Comparison of ENCODE assay signal across 8 cellular contexts in genomic region chr2:42127425-42128424, GRCh38. TPM values are rescaled to one million over a fixed set of nuclear protein-coding genes. Genes with fewer than 3 reads are reported as not detected.
DNase-seq lines count a peak whose midpoint lies in the region; ATAC-seq, FAIRE-seq and TF ChIP-seq lines count a peak whose summit lies in the region.

No MANE protein-coding gene starts in this region.

- no peak overlapping the region; the same call in 1 of the 2 replicates for H2BK12ac ChIP-seq in H1 (ENCODE audit: low read depth, low read length)

- H2BK120ac ChIP-seq in H1 (replicated peaks; ENCODE audit: low read depth, low read length) = no peak overlapping the region

- H3K79me1 ChIP-seq in H1 (ENCODE audit: low read depth, low read length) = no peaks in the 10 kb centered on the region

- no peak overlapping the region for H3K4me2 ChIP-seq in H1 (ENCODE audit: insufficient read depth in 1 of 2, low read depth in 2 of 2, low read length in 2 of 2)

- H4K8ac ChIP-seq in H1 (ENCODE audit: extremely low read depth, insufficient read depth, low read length) = no peak overlapping the region

- TF ChIP-seq CTCF in H1 (IDR thresholded peaks at IDR 0.05; ENCODE audit: control extremely low read depth in 1 of 3, insufficient read depth in 1 of 3, low read depth in 1 of 3, low read length in 3 of 3) = no peak
- TF ChIP-seq CTCF in heart right ventricle (IDR thresholded peaks at IDR 0.05) = no peak
- TF ChIP-seq CTCF in psoas muscle (IDR thresholded peaks at IDR 0.05) = no peak
- no peak for TF ChIP-seq CTCF in CD14-positive monocyte (IDR thresholded peaks at IDR 0.05)

- H3K4me3 ChIP-seq in CD4-positive, CD25-positive, alpha-beta regulatory T cell (ENCODE audit: low read depth, low read length) = peak overlapping the region; percentile 67
- no peak overlapping the region for H3K4me3 ChIP-seq in H1 (ENCODE audit: extremely low read depth in 1 of 4, insufficient read depth in 2 of 4, low read depth in 3 of 4, low read length in 4 of 4)
- H3K4me3 ChIP-seq in heart right ventricle = no peak overlapping the region
- no peak overlapping the region for H3K4me3 ChIP-seq in psoas muscle

- H3K36me3 ChIP-seq in CD4-positive, CD25-positive, alpha-beta regulatory T cell (ENCODE audit: control insufficient read depth, insufficient read depth, low read length) = no peaks in the 10 kb centered on the region
- H3K36me3 ChIP-seq in H1 (ENCODE audit: control insufficient read depth in 2 of 4, insufficient read depth in 4 of 4, low read length in 3 of 4) = no peaks in the 10 kb centered on the region
- H3K36me3 ChIP-seq in heart right ventricle = no peaks in the 10 kb centered on the region
- H3K36me3 ChIP-seq in psoas muscle (ENCODE audit: insufficient read depth in 1 of 2, low read depth in 1 of 2) = no peaks in the 10 kb centered on the region

- TF ChIP-seq POLR2A in H1 (IDR thresholded peaks at IDR 0.05; ENCODE audit: control extremely low read depth in 1 of 2, low read depth in 2 of 2, low read length in 2 of 2) = no peak

- H3K27me3 Mint-ChIP-seq in CD4-positive, CD25-positive, alpha-beta regulatory T cell = no peaks in the 10 kb centered on the region
- H3K27me3 Mint-ChIP-seq in CD14-positive monocyte (ENCODE audit: low read depth in 3 of 3) = peaks cover 49 to 62% (median 57%) of the 10 kb centered on the region in 3 donors

- no peak overlapping the region for H2AFZ ChIP-seq in H1 (ENCODE audit: low read length)

- POLR2A ChIA-PET in H1 (lab: Charles Lee; ENCODE audit: partially characterized antibody) = no interaction called here

- no peaks in the 10 kb centered on the region for H3K36me3 Mint-ChIP-seq in CD4-positive, CD25-positive, alpha-beta regulatory T cell
- peaks cover 2 to 3% of the 10 kb centered on the region in 2 donors for H3K36me3 Mint-ChIP-seq in CD14-positive monocyte

- H3K23ac ChIP-seq in H1 (ENCODE audit: insufficient read length) = no peak overlapping the region

- CTCF ChIA-PET in H1 (lab: Charles Lee; ENCODE audit: partially characterized antibody) = interaction anchor here (0.5 to 2.0 kb wide), 7 partner anchors 8 to 259 kb away, joined by 3 to 7 read pairs (median 4); no protein-coding TSS in a partner anchor

- H3K9ac ChIP-seq in H1 (replicated peaks in 1 of 4; ENCODE audit: extremely low read depth in 1 of 4, low read depth in 3 of 4, low read length in 3 of 4) = no peak overlapping the region

- TF ChIP-seq RAD21 in H1 (IDR thresholded peaks at IDR 0.05 in 1 of 2, conservative IDR thresholded peaks at IDR 0.05 in 1 of 2; ENCODE audit: low read depth in 2 of 2, low read length in 2 of 2) = no peak

- H3K27ac Mint-ChIP-seq in CD4-positive, CD25-positive, alpha-beta regulatory T cell = peak overlapping the region; percentile 91 to 100 (median 96)
- H3K27ac Mint-ChIP-seq in CD14-positive monocyte = peak overlapping the region in 2 of 7 donors; percentile 17 to 53

- H4K20me1 ChIP-seq in H1 (replicated peaks in 1 of 2; ENCODE audit: control insufficient read depth in 1 of 2, insufficient read depth in 2 of 2, low read length in 2 of 2) = no peaks in the 10 kb centered on the region

- FAIRE-seq in H1 (lab: Jason Lieb, UNC) = no peak

- H3K4me3 Mint-ChIP-seq in CD4-positive, CD25-positive, alpha-beta regulatory T cell = peak overlapping the region; percentile 70 to 87 (median 78)
- H3K4me3 Mint-ChIP-seq in CD14-positive monocyte = peak overlapping the region in 1 of 2 donors; percentile 66

- H3K4ac ChIP-seq in H1 (replicated peaks; ENCODE audit: insufficient read length, low read depth, low read length) = no peak overlapping the region

- no peak for TF ChIP-seq EP300 in H1 (IDR thresholded peaks at IDR 0.05; ENCODE audit: borderline replicate concordance in 1 of 2, low read depth in 2 of 2, low read length in 2 of 2)

- H4K91ac ChIP-seq in H1 (replicated peaks; ENCODE audit: insufficient read length, low read length) = no peak overlapping the region

- DNase-seq in CD4-positive, CD25-positive, alpha-beta regulatory T cell = peak in 2 of 3 donors; percentile 59 to 65
- no peak for DNase-seq in H1 (ENCODE audit: low read depth in 1 of 2, low spot score in 2 of 2)
- no peak for DNase-seq in heart right ventricle
- DNase-seq in psoas muscle = no peak
- DNase-seq in CD14-positive monocyte (ENCODE audit: low spot score) = no peak
- no peak for DNase-seq in DMS114 treated with DMSO at 0.1 percent for 48 hours (lab: John Stamatoyannopoulos, UW; ENCODE audit: unreplicated experiment)

- peak overlapping the region; percentile 85 for H3K27ac ChIP-seq in CD4-positive, CD25-positive, alpha-beta regulatory T cell (ENCODE audit: insufficient read depth, low read length, poor library complexity, severe bottlenecking)
- H3K27ac ChIP-seq in H1 (ENCODE audit: low read depth, low read length) = no peak overlapping the region
- peak overlapping the region in 1 of 10 donors; percentile 61 for H3K27ac ChIP-seq in heart right ventricle
- no peak overlapping the region for H3K27ac ChIP-seq in psoas muscle

- H3K4me1 Mint-ChIP-seq in CD4-positive, CD25-positive, alpha-beta regulatory T cell = peaks cover 39 to 97% (median 80%) of the 10 kb centered on the region in 4 donors
- H3K4me1 Mint-ChIP-seq in CD14-positive monocyte = peaks cover 68% of the 10 kb centered on the region

- peaks cover 0 to 3% (median 0%) of the 10 kb centered on the region in 7 donors for H3K9me3 Mint-ChIP-seq in CD4-positive, CD25-positive, alpha-beta regulatory T cell
- H3K9me3 Mint-ChIP-seq in CD14-positive monocyte = peaks cover 0 to 7% (median 0%) of the 10 kb centered on the region in 7 donors

- H3K23me2 ChIP-seq in H1 (ENCODE audit: low read depth, low read length) = no peaks in the 10 kb centered on the region

- H2AK5ac ChIP-seq in H1 (ENCODE audit: low read depth, low read length) = no peak overlapping the region

- 81% methylated on average over 5 of the region's 5 CpGs; no CpG with 5 or more reads in 1 of the 2 experiments for WGBS in H1 (ENCODE audit: extremely low coverage in 1 of 2, insufficient coverage in 1 of 2, insufficient read length in 1 of 2, insufficient replicate concordance in 2 of 2, low coverage in 1 of 2, low lambda C conversion rate in 2 of 2, missing lambda C conversion rate in 1 of 2), 2 experiments
- 77 to 82% methylated on average over 5 of the region's 5 CpGs for WGBS in heart right ventricle, 2 donors
- 70 to 78% (median 77%) methylated on average over 5 of the region's 5 CpGs for WGBS in psoas muscle, 3 donors

- intact Hi-C loops in heart right ventricle (cut with DNase I) = no loop called here
- intact Hi-C loops in psoas muscle (cut with DNase I) = no loop called here
- intact Hi-C loops in CD14-positive monocyte (cut with micrococcal nuclease) = loop anchor here (5.0 kb wide), 2 partner anchors 35 to 40 kb away; partner anchors contain the start of gene EML4 (in 1 of the 2)

- H3K79me2 ChIP-seq in H1 (ENCODE audit: control insufficient read depth in 1 of 2, insufficient read depth in 2 of 2, low read length in 2 of 2) = no peaks in the 10 kb centered on the region

- H3K4me1 ChIP-seq in CD4-positive, CD25-positive, alpha-beta regulatory T cell (ENCODE audit: control insufficient read depth, insufficient read depth, low read length, poor library complexity, severe bottlenecking) = peaks cover 98% of the 10 kb centered on the region
- H3K4me1 ChIP-seq in H1 (replicated peaks in 1 of 4; ENCODE audit: control insufficient read depth in 3 of 4, insufficient read depth in 4 of 4, low read length in 3 of 4) = peaks cover 0 to 5% (median 2%) of the 10 kb centered on the region in 4 experiments; a peak in 5 of 7 replicates
- peaks cover 5 to 85% (median 26%) of the 10 kb centered on the region in 9 donors for H3K4me1 ChIP-seq in heart right ventricle
- peaks cover 10% of the 10 kb centered on the region for H3K4me1 ChIP-seq in psoas muscle

- no peak overlapping the region for H3K18ac ChIP-seq in H1 (ENCODE audit: extremely low read depth, low read length)

- no peaks in the 10 kb centered on the region for H3K9me3 ChIP-seq in CD4-positive, CD25-positive, alpha-beta regulatory T cell (ENCODE audit: control insufficient read depth in 2 of 2, low read length in 2 of 2)
- no peaks in the 10 kb centered on the region for H3K9me3 ChIP-seq in H1 (ENCODE audit: insufficient read depth in 2 of 2, low read depth in 1 of 2, low read length in 1 of 2)
- H3K9me3 ChIP-seq in heart right ventricle = no peaks in the 10 kb centered on the region
- H3K9me3 ChIP-seq in psoas muscle = no peaks in the 10 kb centered on the region

- H3K56ac ChIP-seq in H1 (replicated peaks; ENCODE audit: insufficient read length, low read depth, low read length) = no peak overlapping the region

- H2BK15ac ChIP-seq in H1 (ENCODE audit: low read length) = peak overlapping the region; percentile 95; the same call in 1 of the 2 replicates

- no peak overlapping the region for H4K5ac ChIP-seq in H1 (ENCODE audit: insufficient read length, low read depth, low read length)

- no peak overlapping the region for H2BK20ac ChIP-seq in H1 (ENCODE audit: low read length)

- ATAC-seq in CD4-positive, CD25-positive, alpha-beta regulatory T cell (ENCODE audit: low read depth in 2 of 2) = peak; percentile 31 to 35
- ATAC-seq in GM19452 (IDR thresholded peaks at IDR 0.05; ENCODE audit: unreplicated experiment) (peak; percentile 68), HG03439 (IDR thresholded peaks at IDR 0.05; ENCODE audit: unreplicated experiment) (peak; percentile 57), heart right ventricle (no peak), psoas muscle (no peak)

- no peak overlapping the region for H3K14ac ChIP-seq in H1 (ENCODE audit: insufficient read length)

- H3K27me3 ChIP-seq in CD4-positive, CD25-positive, alpha-beta regulatory T cell (ENCODE audit: control insufficient read depth, insufficient read depth, low read length) = no peaks in the 10 kb centered on the region
- H3K27me3 ChIP-seq in H1 (replicated peaks in 1 of 4; ENCODE audit: control insufficient read depth in 3 of 4, extremely low read depth in 1 of 4, insufficient read depth in 3 of 4, low read length in 3 of 4) (no peaks in the 10 kb centered on the region), heart right ventricle (peaks cover 0 to 9% (median 0%) of the 10 kb centered on the region in 7 donors), psoas muscle (ENCODE audit: insufficient read depth in 3 of 3, low read length in 2 of 3) (peaks cover 0 to 17% (median 0%) of the 10 kb centered on the region in 3 donors)

- no peak overlapping the region for H2BK5ac ChIP-seq in H1 (ENCODE audit: low read depth, low read length)

RNA-seq across cellular contexts. Expression of gene EML4, which starts 41.4 kb away (rescaled TPM):
- 293 TPM for total RNA-seq in CD4-positive, CD25-positive, alpha-beta regulatory T cell
- polyA plus RNA-seq in CD4-positive, CD25-positive, alpha-beta regulatory T cell = 10 to 100 TPM; 83.7 to 92.7 (median 89.7) TPM
- 99.4 and 104 TPM in 2 replicates for total RNA-seq in H1 (2021; fragmentation: NEBNext Ultra II Directional; extraction: Animal tissue kit (Norgen Biotek cat#: 25700))
- polyA plus RNA-seq in H1 (2011; rRNA removed) = 32.5 and 50.1 TPM in 2 replicates
- polyA plus RNA-seq in H1 (2011; cell fraction: cytosol; rRNA removed) = 57.1 TPM
- 40.2 TPM for polyA plus RNA-seq in H1 (2011; cell fraction: nucleus; rRNA removed)
- polyA plus RNA-seq in H1 (2012, experiment 1 of 2) = 45.0 to 64.5 TPM (median 52.5 TPM) in 4 replicates
- 3.5 TPM for polyA plus RNA-seq in H1 (2012, experiment 2 of 2)
- polyA plus RNA-seq in H1 (2013, experiment 1 of 2) = 57.5 TPM
- polyA plus RNA-seq in H1 (2013, experiment 2 of 2) = 54.2 TPM
- polyA minus RNA-seq in H1 (2011; rRNA and poly(A)+ RNA removed) = 111 and 154 TPM in 2 replicates
- 50.1 TPM for polyA minus RNA-seq in H1 (2011; cell fraction: cytosol; rRNA and poly(A)+ RNA removed)
- polyA minus RNA-seq in H1 (2011; cell fraction: nucleus; rRNA and poly(A)+ RNA removed) = 101 TPM
- total RNA-seq in heart right ventricle = 10 to 100 TPM in 1 of 10 donors, 1 to 10 TPM in 9; 4.5 to 17.2 (median 5.9) TPM
- 1 to 10 TPM; 2.9 to 5.0 TPM for polyA plus RNA-seq in heart right ventricle
- 1 to 10 TPM; 4.4 to 7.5 (median 6.0) TPM for total RNA-seq in psoas muscle
- polyA plus RNA-seq in psoas muscle = 1 to 10 TPM; 2.7 to 8.9 (median 3.0) TPM
- polyA plus RNA-seq in CD14-positive monocyte = 10 to 100 TPM; 11.5 to 15.0 TPM

Comparison
In these comparisons a context has a peak if more than half of its experiments do, and no peak if none do; other contexts are left out.
1. ATAC-seq: peak in CD4-positive, CD25-positive, alpha-beta regulatory T cell (2 of 2), GM19452 (single experiment) and HG03439 (single experiment); none in heart right ventricle (0 of 8) and psoas muscle (0 of 4).
2. DNase-seq: peak in CD4-positive, CD25-positive, alpha-beta regulatory T cell (2 of 3); none in H1 (0 of 2), heart right ventricle (0 of 2), psoas muscle (0 of 2), CD14-positive monocyte (single experiment) and DMS114 treated with DMSO at 0.1 percent for 48 hours (single experiment).
3. intact Hi-C loops: an anchor here in CD14-positive monocyte (5.0 kb wide); none called in heart right ventricle and psoas muscle.